In the genomic region with DNA sequence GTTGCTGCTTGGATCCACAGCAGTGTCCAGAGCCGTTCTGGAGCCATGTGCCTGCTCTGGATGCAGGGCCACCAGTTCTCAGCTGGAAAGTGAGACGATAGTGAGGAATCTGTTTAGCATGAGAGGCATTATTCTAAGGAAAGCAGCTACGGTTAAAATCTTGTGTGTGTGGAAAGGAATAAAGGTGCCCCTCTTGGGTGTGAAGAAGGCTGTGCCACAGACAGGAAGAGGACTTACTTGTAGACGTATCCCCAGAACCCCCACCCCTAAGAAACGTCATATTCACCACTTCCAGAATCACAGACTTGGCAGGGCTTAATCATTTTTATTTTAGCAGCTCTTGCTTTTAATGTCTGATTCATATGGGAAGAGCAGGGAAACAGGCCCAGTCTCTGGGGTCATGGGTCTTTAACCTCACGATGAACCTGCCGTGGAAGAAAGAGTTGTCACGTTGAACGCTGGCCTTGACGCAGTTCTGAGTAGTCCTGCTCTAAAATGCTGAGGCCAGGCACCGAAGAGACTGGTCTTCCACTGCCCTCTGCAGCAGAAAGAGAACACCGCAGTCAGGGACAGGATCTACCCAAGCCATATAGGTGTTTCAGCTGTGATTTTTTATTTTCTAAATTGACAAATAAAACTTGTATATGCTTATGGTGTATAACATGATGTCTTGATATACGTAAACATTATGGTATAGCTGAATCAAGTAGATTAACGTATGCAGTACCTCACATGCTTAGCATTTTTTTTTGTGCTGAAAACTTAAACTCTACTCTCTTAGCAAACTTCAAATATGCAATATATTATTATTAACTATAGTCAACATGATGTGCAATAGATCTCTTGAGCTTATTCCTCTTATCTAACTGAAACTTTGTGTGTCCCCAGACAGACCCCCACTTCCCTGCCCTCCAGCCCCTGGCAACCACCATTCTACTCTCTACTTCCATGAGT, we compare ENCODE assay signal across 8 cellular contexts. TPM values are rescaled to one million over a fixed set of nuclear protein-coding genes. Genes with fewer than 3 reads are reported as not detected.
DNase-seq lines count a peak whose midpoint lies in the region; ATAC-seq, FAIRE-seq and TF ChIP-seq lines count a peak whose summit lies in the region.

No MANE protein-coding gene starts in this region.

- peak; percentile 47 for DNase-seq in activated gamma-delta T cell treated with Interleukin-2 at 50 U/mL for 16 hours
- no peak for DNase-seq in activated gamma-delta T cell (lab: John Stamatoyannopoulos, UW)
- DNase-seq in NCI-H345 treated with DMSO at 0.1 percent for 48 hours (lab: John Stamatoyannopoulos, UW; ENCODE audit: unreplicated experiment) = peak; percentile 23
- peak; percentile 67 for DNase-seq in activated CD8-positive, alpha-beta T cell treated with anti-CD3 and anti-CD28 coated beads, Interleukin-2, amount 10 ng/mL, durations not matched to agents 7 days and 5 days
- DNase-seq in endothelial cell of umbilical vein (ENCODE audit: low read depth, low spot score) = peak; percentile 85
- peak; percentile 78 for DNase-seq in stromal cell of bone marrow (ENCODE audit: low read depth)

- FAIRE-seq in endothelial cell of umbilical vein (lab: Jason Lieb, UNC) = peak; percentile 88

- no peaks in the 10 kb centered on the region for H4K20me1 ChIP-seq in endothelial cell of umbilical vein (replicated peaks; ENCODE audit: control insufficient read depth, extremely low read depth, insufficient read depth, low read length)

- peak overlapping the region; percentile 19 for H3K4me2 ChIP-seq in endothelial cell of umbilical vein (ENCODE audit: insufficient read depth, low read length)

- intact Hi-C loops in endothelial cell of umbilical vein (cut with micrococcal nuclease) = loop anchor here (1.0 to 10.0 kb wide), 6 partner anchors 99 to 282 kb away; partner anchors contain the start of gene MCCC2

- TF ChIP-seq POLR2A in endothelial cell of umbilical vein (IDR thresholded peaks at IDR 0.05; ENCODE audit: low read depth, low read length) = no peak

- H3K9me3 Mint-ChIP-seq in activated CD8-positive, alpha-beta T cell treated with anti-CD3 and anti-CD28 coated beads, Interleukin-2, amount 10 ng/mL, durations not matched to agents 7 days and 5 days (ENCODE audit: insufficient read depth) = no peaks in the 10 kb centered on the region

- no peaks in the 10 kb centered on the region for H3K36me3 Mint-ChIP-seq in activated CD8-positive, alpha-beta T cell treated with anti-CD3 and anti-CD28 coated beads, Interleukin-2, amount 10 ng/mL, durations not matched to agents 7 days and 5 days (ENCODE audit: low read depth)

- H2AFZ ChIP-seq in endothelial cell of umbilical vein (ENCODE audit: low read depth, low read length) = peak overlapping the region; percentile 58

- peaks cover 7% of the 10 kb centered on the region for H3K27me3 Mint-ChIP-seq in activated CD8-positive, alpha-beta T cell treated with anti-CD3 and anti-CD28 coated beads, Interleukin-2, amount 10 ng/mL, durations not matched to agents 7 days and 5 days (ENCODE audit: low read depth)

- CTCF ChIA-PET in activated CD8-positive, alpha-beta T cell treated with anti-CD3 and anti-CD28 coated beads, Interleukin-2, amount 10 ng/mL, durations not matched to agents 7 days and 5 days (lab: Charles Lee) = interaction anchor here (0.6 to 4.4 kb wide), 14 partner anchors 9 to 306 kb away, joined by 3 to 45 read pairs (median 3); partner anchors contain the start of gene BDP1
- CTCF ChIA-PET in endothelial cell of umbilical vein (lab: Charles Lee) = interaction anchor here (0.5 to 5.4 kb wide), 36 partner anchors 8 to 302 kb away, joined by 3 to 88 read pairs (median 4); partner anchors contain the start of gene BDP1

- peak overlapping the region; percentile 25 for H3K4me3 Mint-ChIP-seq in activated CD8-positive, alpha-beta T cell treated with anti-CD3 and anti-CD28 coated beads, Interleukin-2, amount 10 ng/mL, durations not matched to agents 7 days and 5 days

- H3K27ac ChIP-seq in endothelial cell of umbilical vein (ENCODE audit: insufficient read depth, low read depth, low read length) = no peak overlapping the region

- no peak overlapping the region for H3K9ac ChIP-seq in endothelial cell of umbilical vein (replicated peaks; ENCODE audit: extremely low read depth, insufficient read depth, low read length)
- peak overlapping the region; percentile 54 for H3K9ac ChIP-seq in mucosa of stomach (ENCODE audit: low read length)

- H3K27me3 ChIP-seq in endothelial cell of umbilical vein (ENCODE audit: control insufficient read depth in 2 of 2, insufficient read depth in 2 of 2, low read length in 2 of 2) = peaks cover 2 to 5% of the 10 kb centered on the region in 2 experiments
- no peaks in the 10 kb centered on the region for H3K27me3 ChIP-seq in mucosa of stomach (ENCODE audit: control insufficient read depth, insufficient read depth, low read length)

- peak; percentile 81 to 84 for TF ChIP-seq CTCF in endothelial cell of umbilical vein (IDR thresholded peaks at IDR 0.05; ENCODE audit: extremely low read depth in 1 of 2, insufficient read depth in 1 of 2, low read depth in 1 of 2, low read length in 2 of 2)

- POLR2A ChIA-PET in activated CD8-positive, alpha-beta T cell treated with anti-CD3 and anti-CD28 coated beads, Interleukin-2, amount 10 ng/mL, durations not matched to agents 7 days and 5 days (lab: Charles Lee) = no interaction called here
- POLR2A ChIA-PET in endothelial cell of umbilical vein (lab: Charles Lee) = interaction anchor here (0.6 kb wide), 1 partner anchor 287 kb away, joined by 4 read pairs; no protein-coding TSS in a partner anchor

- no peaks in the 10 kb centered on the region for H3K36me3 ChIP-seq in endothelial cell of umbilical vein (ENCODE audit: control insufficient read depth in 2 of 2, extremely low read depth in 1 of 2, insufficient read depth in 2 of 2, low read length in 2 of 2)
- H3K36me3 ChIP-seq in mucosa of stomach (ENCODE audit: control insufficient read depth, insufficient read depth, low read length) = no peaks in the 10 kb centered on the region

- no peaks in the 10 kb centered on the region for H3K9me1 ChIP-seq in endothelial cell of umbilical vein (replicated peaks; ENCODE audit: control insufficient read depth, extremely low read depth, insufficient read depth, low read length)

- dilution Hi-C loops in endothelial cell of umbilical vein (cut with MboI; ENCODE audit: extremely low pct_ligation_motif_present, low sequenced_read_pairs) = no loop called here

- H3K4me1 Mint-ChIP-seq in activated CD8-positive, alpha-beta T cell treated with anti-CD3 and anti-CD28 coated beads, Interleukin-2, amount 10 ng/mL, durations not matched to agents 7 days and 5 days (ENCODE audit: low read depth) = peaks cover 6% of the 10 kb centered on the region

- H3K79me2 ChIP-seq in endothelial cell of umbilical vein (ENCODE audit: control insufficient read depth, insufficient read depth, low read length) = no peaks in the 10 kb centered on the region

- no peak overlapping the region for H3K4me3 ChIP-seq in endothelial cell of umbilical vein (replicated peaks in 1 of 3; ENCODE audit: insufficient read depth in 1 of 3, low read depth in 1 of 3, low read length in 3 of 3)
- no peak overlapping the region for H3K4me3 ChIP-seq in mucosa of stomach (ENCODE audit: low read length)

- H3K9me3 ChIP-seq in endothelial cell of umbilical vein (replicated peaks; ENCODE audit: control insufficient read depth, insufficient read depth, low read length) = no peaks in the 10 kb centered on the region
- H3K9me3 ChIP-seq in mucosa of stomach (ENCODE audit: control insufficient read depth, low read length) = no peaks in the 10 kb centered on the region

- no peak overlapping the region for H3K27ac Mint-ChIP-seq in activated CD8-positive, alpha-beta T cell treated with anti-CD3 and anti-CD28 coated beads, Interleukin-2, amount 10 ng/mL, durations not matched to agents 7 days and 5 days

- H3K4me1 ChIP-seq in endothelial cell of umbilical vein (ENCODE audit: control insufficient read depth, extremely low read depth, insufficient read depth, low read length) (peaks cover 4% of the 10 kb centered on the region), mucosa of stomach (ENCODE audit: control insufficient read depth, insufficient read depth, low read length) (peaks cover 4% of the 10 kb centered on the region)

- BruUV-seq in endothelial cell of umbilical vein (replicated peaks; lab: Mats Ljungman, UMichigan) = no TSS peak

- peak; percentile 77 for ATAC-seq in HG02943 (IDR thresholded peaks at IDR 0.05; ENCODE audit: low read depth, unreplicated experiment)
- ATAC-seq in activated CD8-positive, alpha-beta T cell treated with anti-CD3 and anti-CD28 coated beads, Interleukin-2, amount 10 ng/mL, durations not matched to agents 7 days and 5 days = peak; percentile 92

TF ChIP-seq in endothelial cell of umbilical vein, 7 proteins besides CTCF, POLR2A, EP300 and RAD21:
- TF ChIP-seq, protein P1, sequence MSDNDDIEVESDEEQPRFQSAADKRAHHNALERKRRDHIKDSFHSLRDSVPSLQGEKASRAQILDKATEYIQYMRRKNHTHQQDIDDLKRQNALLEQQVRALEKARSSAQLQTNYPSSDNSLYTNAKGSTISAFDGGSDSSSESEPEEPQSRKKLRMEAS (IDR thresholded peaks at IDR 0.05; ENCODE audit: insufficient read depth, insufficient read length) = no peak
- TF ChIP-seq POLR2AphosphoS5 (IDR thresholded peaks at IDR 0.05; ENCODE audit: insufficient read depth, low read depth, low read length) = no peak
- TF ChIP-seq FOS (IDR thresholded peaks at IDR 0.05; ENCODE audit: borderline replicate concordance, insufficient read depth, low read length) = peak; percentile 7

RNA-seq across cellular contexts. Expression of gene CARTPT, which starts 38.8 kb away (rescaled TPM):
- not detected for total RNA-seq in activated CD8-positive, alpha-beta T cell treated with anti-CD3 and anti-CD28 coated beads, Interleukin-2, amount 10 ng/mL, durations not matched to agents 7 days and 5 days
- not detected in 2 replicates for total RNA-seq in endothelial cell of umbilical vein
- polyA plus RNA-seq in endothelial cell of umbilical vein = not detected in 2 replicates
- polyA plus RNA-seq in endothelial cell of umbilical vein (2011; cell fraction: cytosol; rRNA removed) = not detected in 2 replicates
- polyA plus RNA-seq in endothelial cell of umbilical vein (2011; cell fraction: nucleus; rRNA removed) = not detected in 2 replicates
- polyA plus RNA-seq in endothelial cell of umbilical vein (2012) = not detected in 2 replicates
- not detected in 2 replicates for polyA minus RNA-seq in endothelial cell of umbilical vein
- not detected for polyA minus RNA-seq in endothelial cell of umbilical vein (2011; cell fraction: cytosol; rRNA and poly(A)+ RNA removed)
- polyA minus RNA-seq in endothelial cell of umbilical vein (2011; cell fraction: nucleus; rRNA and poly(A)+ RNA removed) = not detected in 2 replicates
